ENCODE assay signal across 1 cellular context in the genomic region with DNA sequence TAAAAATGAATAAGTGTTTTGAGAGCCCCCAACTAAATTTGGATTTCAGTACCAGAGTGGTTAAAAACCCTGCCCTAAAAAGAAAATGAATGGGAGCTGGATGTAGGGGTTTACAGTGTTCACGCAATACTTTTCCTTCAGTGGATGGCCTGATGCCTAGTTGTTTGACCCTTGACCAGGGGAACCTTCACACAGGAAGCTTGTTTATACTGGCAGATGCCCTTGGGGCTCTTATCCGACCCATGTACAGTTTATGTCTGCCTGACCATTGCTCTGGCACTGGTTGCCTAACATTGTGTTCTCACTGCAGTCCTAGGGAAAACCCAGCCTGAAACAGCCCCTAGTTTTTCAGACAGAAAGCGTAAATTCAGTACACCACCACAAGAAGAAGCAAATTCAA.
TF ChIP-seq lines count a peak whose summit lies in the region.

No MANE protein-coding gene starts in this region.

TF ChIP-seq in HepG2, 621 proteins besides CTCF, POLR2A, EP300 and RAD21 (continued from another document and continues in another):
- TF ChIP-seq, protein P1, sequence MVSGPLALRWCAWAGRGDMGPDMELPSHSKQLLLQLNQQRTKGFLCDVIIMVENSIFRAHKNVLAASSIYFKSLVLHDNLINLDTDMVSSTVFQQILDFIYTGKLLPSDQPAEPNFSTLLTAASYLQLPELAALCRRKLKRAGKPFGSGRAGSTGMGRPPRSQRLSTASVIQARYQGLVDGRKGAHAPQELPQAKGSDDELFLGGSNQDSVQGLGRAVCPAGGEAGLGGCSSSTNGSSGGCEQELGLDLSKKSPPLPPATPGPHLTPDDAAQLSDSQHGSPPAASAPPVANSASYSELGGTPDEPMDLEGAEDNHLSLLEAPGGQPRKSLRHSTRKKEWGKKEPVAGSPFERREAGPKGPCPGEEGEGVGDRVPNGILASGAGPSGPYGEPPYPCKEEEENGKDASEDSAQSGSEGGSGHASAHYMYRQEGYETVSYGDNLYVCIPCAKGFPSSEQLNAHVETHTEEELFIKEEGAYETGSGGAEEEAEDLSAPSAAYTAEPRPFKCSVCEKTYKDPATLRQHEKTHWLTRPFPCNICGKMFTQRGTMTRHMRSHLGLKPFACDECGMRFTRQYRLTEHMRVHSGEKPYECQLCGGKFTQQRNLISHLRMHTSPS (CRISPR knock-in tag; IDR thresholded peaks at IDR 0.05; ENCODE audit: low read depth) = peak; percentile 92
- peak; percentile 73; the same call in 1 of the 2 replicates for TF ChIP-seq CEBPB (IDR thresholded peaks at IDR 0.05; ENCODE audit: borderline replicate concordance, low read depth, low read length)
- peak; percentile 31; the same call in 1 of the 2 replicates for TF ChIP-seq MEIS2 (CRISPR knock-in tag; IDR thresholded peaks at IDR 0.05)
- TF ChIP-seq ZNF841 (CRISPR knock-in tag; IDR thresholded peaks at IDR 0.05; ENCODE audit: borderline replicate concordance) = no peak
- TF ChIP-seq ETV5 (CRISPR knock-in tag; IDR thresholded peaks at IDR 0.05; ENCODE audit: borderline replicate concordance) = peak; percentile 71; the same call in 1 of the 2 replicates
- no peak for TF ChIP-seq TAF1 (CRISPR knock-in tag; IDR thresholded peaks at IDR 0.05)
- TF ChIP-seq ZNF232 (CRISPR knock-in tag; IDR thresholded peaks at IDR 0.05; ENCODE audit: borderline replicate concordance) = peak; percentile 49; the same call in 1 of the 2 replicates
- peak; percentile 75 for TF ChIP-seq HNF4G (IDR thresholded peaks at IDR 0.05; ENCODE audit: borderline replicate concordance, low read depth, low read length)
- no peak for TF ChIP-seq HNF4G (CRISPR knock-in tag; IDR thresholded peaks at IDR 0.05; ENCODE audit: borderline replicate concordance, low read depth)
- TF ChIP-seq, protein P2, sequence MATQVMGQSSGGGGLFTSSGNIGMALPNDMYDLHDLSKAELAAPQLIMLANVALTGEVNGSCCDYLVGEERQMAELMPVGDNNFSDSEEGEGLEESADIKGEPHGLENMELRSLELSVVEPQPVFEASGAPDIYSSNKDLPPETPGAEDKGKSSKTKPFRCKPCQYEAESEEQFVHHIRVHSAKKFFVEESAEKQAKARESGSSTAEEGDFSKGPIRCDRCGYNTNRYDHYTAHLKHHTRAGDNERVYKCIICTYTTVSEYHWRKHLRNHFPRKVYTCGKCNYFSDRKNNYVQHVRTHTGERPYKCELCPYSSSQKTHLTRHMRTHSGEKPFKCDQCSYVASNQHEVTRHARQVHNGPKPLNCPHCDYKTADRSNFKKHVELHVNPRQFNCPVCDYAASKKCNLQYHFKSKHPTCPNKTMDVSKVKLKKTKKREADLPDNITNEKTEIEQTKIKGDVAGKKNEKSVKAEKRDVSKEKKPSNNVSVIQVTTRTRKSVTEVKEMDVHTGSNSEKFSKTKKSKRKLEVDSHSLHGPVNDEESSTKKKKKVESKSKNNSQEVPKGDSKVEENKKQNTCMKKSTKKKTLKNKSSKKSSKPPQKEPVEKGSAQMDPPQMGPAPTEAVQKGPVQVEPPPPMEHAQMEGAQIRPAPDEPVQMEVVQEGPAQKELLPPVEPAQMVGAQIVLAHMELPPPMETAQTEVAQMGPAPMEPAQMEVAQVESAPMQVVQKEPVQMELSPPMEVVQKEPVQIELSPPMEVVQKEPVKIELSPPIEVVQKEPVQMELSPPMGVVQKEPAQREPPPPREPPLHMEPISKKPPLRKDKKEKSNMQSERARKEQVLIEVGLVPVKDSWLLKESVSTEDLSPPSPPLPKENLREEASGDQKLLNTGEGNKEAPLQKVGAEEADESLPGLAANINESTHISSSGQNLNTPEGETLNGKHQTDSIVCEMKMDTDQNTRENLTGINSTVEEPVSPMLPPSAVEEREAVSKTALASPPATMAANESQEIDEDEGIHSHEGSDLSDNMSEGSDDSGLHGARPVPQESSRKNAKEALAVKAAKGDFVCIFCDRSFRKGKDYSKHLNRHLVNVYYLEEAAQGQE (IDR thresholded peaks at IDR 0.05; ENCODE audit: borderline replicate concordance in 1 of 2, low read depth in 1 of 2, low read length in 2 of 2) = peak in 1 of 2 experiments; percentile 39; a peak in 1 of 4 replicates
- TF ChIP-seq ESRRA (CRISPR knock-in tag; IDR thresholded peaks at IDR 0.05; ENCODE audit: low read depth) = peak; percentile 59; the same call in 1 of the 2 replicates
- no peak for TF ChIP-seq LCORL (IDR thresholded peaks at IDR 0.05)
- peak; percentile 54; the same call in 1 of the 2 replicates for TF ChIP-seq LCORL (CRISPR knock-in tag; IDR thresholded peaks at IDR 0.05)
- TF ChIP-seq, protein P3, sequence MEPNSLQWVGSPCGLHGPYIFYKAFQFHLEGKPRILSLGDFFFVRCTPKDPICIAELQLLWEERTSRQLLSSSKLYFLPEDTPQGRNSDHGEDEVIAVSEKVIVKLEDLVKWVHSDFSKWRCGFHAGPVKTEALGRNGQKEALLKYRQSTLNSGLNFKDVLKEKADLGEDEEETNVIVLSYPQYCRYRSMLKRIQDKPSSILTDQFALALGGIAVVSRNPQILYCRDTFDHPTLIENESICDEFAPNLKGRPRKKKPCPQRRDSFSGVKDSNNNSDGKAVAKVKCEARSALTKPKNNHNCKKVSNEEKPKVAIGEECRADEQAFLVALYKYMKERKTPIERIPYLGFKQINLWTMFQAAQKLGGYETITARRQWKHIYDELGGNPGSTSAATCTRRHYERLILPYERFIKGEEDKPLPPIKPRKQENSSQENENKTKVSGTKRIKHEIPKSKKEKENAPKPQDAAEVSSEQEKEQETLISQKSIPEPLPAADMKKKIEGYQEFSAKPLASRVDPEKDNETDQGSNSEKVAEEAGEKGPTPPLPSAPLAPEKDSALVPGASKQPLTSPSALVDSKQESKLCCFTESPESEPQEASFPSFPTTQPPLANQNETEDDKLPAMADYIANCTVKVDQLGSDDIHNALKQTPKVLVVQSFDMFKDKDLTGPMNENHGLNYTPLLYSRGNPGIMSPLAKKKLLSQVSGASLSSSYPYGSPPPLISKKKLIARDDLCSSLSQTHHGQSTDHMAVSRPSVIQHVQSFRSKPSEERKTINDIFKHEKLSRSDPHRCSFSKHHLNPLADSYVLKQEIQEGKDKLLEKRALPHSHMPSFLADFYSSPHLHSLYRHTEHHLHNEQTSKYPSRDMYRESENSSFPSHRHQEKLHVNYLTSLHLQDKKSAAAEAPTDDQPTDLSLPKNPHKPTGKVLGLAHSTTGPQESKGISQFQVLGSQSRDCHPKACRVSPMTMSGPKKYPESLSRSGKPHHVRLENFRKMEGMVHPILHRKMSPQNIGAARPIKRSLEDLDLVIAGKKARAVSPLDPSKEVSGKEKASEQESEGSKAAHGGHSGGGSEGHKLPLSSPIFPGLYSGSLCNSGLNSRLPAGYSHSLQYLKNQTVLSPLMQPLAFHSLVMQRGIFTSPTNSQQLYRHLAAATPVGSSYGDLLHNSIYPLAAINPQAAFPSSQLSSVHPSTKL (CRISPR knock-in tag; IDR thresholded peaks at IDR 0.05) = peak; percentile 79
- no peak for TF ChIP-seq SOX6 (IDR thresholded peaks at IDR 0.05)
- TF ChIP-seq SOX6 (CRISPR knock-in tag; IDR thresholded peaks at IDR 0.05) = peak; percentile 50; the same call in 1 of the 2 replicates
- TF ChIP-seq ISL2 (CRISPR knock-in tag; IDR thresholded peaks at IDR 0.05) = 0 out of 2 replicates have a peak, but pooled peaks have one; percentile 23
- TF ChIP-seq, protein P4, sequence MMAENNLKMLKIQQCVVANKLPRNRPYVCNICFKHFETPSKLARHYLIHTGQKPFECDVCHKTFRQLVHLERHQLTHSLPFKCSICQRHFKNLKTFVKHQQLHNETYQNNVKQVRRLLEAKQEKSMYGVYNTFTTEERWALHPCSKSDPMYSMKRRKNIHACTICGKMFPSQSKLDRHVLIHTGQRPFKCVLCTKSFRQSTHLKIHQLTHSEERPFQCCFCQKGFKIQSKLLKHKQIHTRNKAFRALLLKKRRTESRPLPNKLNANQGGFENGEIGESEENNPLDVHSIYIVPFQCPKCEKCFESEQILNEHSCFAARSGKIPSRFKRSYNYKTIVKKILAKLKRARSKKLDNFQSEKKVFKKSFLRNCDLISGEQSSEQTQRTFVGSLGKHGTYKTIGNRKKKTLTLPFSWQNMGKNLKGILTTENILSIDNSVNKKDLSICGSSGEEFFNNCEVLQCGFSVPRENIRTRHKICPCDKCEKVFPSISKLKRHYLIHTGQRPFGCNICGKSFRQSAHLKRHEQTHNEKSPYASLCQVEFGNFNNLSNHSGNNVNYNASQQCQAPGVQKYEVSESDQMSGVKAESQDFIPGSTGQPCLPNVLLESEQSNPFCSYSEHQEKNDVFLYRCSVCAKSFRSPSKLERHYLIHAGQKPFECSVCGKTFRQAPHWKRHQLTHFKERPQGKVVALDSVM (CRISPR knock-in tag; IDR thresholded peaks at IDR 0.05) = no peak
- TF ChIP-seq HOXA3 (CRISPR knock-in tag; IDR thresholded peaks at IDR 0.05) = peak; percentile 75
- TF ChIP-seq, protein P5, sequence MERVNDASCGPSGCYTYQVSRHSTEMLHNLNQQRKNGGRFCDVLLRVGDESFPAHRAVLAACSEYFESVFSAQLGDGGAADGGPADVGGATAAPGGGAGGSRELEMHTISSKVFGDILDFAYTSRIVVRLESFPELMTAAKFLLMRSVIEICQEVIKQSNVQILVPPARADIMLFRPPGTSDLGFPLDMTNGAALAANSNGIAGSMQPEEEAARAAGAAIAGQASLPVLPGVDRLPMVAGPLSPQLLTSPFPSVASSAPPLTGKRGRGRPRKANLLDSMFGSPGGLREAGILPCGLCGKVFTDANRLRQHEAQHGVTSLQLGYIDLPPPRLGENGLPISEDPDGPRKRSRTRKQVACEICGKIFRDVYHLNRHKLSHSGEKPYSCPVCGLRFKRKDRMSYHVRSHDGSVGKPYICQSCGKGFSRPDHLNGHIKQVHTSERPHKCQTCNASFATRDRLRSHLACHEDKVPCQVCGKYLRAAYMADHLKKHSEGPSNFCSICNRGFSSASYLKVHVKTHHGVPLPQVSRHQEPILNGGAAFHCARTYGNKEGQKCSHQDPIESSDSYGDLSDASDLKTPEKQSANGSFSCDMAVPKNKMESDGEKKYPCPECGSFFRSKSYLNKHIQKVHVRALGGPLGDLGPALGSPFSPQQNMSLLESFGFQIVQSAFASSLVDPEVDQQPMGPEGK (CRISPR knock-in tag; IDR thresholded peaks at IDR 0.05) = peak; percentile 50
- TF ChIP-seq, protein P6, sequence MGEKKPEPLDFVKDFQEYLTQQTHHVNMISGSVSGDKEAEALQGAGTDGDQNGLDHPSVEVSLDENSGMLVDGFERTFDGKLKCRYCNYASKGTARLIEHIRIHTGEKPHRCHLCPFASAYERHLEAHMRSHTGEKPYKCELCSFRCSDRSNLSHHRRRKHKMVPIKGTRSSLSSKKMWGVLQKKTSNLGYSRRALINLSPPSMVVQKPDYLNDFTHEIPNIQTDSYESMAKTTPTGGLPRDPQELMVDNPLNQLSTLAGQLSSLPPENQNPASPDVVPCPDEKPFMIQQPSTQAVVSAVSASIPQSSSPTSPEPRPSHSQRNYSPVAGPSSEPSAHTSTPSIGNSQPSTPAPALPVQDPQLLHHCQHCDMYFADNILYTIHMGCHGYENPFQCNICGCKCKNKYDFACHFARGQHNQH (CRISPR knock-in tag; IDR thresholded peaks at IDR 0.05) = peak; percentile 58; the same call in 1 of the 2 replicates
- TF ChIP-seq ZNF292 (CRISPR knock-in tag; IDR thresholded peaks at IDR 0.05; ENCODE audit: borderline replicate concordance, low read depth) = 0 out of 2 replicates have a peak, but pooled peaks have one; percentile 43
- peak; percentile 18; the same call in 1 of the 2 replicates for TF ChIP-seq PITX1 (CRISPR knock-in tag; IDR thresholded peaks at IDR 0.05)
- peak; percentile 66; the same call in 1 of the 2 replicates for TF ChIP-seq NR2F2 (IDR thresholded peaks at IDR 0.05; ENCODE audit: borderline replicate concordance, low read depth)
- peak; percentile 40; the same call in 1 of the 2 replicates for TF ChIP-seq ZNF556 (CRISPR knock-in tag; IDR thresholded peaks at IDR 0.05; ENCODE audit: borderline replicate concordance)
- peak; percentile 39 for TF ChIP-seq SAP130 (CRISPR knock-in tag; IDR thresholded peaks at IDR 0.05; ENCODE audit: low read depth)
- TF ChIP-seq, protein P7, sequence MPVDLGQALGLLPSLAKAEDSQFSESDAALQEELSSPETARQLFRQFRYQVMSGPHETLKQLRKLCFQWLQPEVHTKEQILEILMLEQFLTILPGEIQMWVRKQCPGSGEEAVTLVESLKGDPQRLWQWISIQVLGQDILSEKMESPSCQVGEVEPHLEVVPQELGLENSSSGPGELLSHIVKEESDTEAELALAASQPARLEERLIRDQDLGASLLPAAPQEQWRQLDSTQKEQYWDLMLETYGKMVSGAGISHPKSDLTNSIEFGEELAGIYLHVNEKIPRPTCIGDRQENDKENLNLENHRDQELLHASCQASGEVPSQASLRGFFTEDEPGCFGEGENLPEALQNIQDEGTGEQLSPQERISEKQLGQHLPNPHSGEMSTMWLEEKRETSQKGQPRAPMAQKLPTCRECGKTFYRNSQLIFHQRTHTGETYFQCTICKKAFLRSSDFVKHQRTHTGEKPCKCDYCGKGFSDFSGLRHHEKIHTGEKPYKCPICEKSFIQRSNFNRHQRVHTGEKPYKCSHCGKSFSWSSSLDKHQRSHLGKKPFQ (CRISPR knock-in tag; IDR thresholded peaks at IDR 0.05; ENCODE audit: insufficient replicate concordance) = peak; percentile 46
- TF ChIP-seq ZNF816 (CRISPR knock-in tag; IDR thresholded peaks at IDR 0.05; ENCODE audit: borderline replicate concordance) = peak; percentile 69; the same call in 1 of the 2 replicates
- peak; percentile 91 for TF ChIP-seq HNF4A (CRISPR knock-in tag; IDR thresholded peaks at IDR 0.05)
- TF ChIP-seq ZMYM4 (CRISPR knock-in tag; IDR thresholded peaks at IDR 0.05) = peak; percentile 83
- peak; percentile 72 for TF ChIP-seq HDAC2 (CRISPR knock-in tag; IDR thresholded peaks at IDR 0.05)
